Comparison of ENCODE assay signal across 10 cellular contexts in the genomic region with DNA sequence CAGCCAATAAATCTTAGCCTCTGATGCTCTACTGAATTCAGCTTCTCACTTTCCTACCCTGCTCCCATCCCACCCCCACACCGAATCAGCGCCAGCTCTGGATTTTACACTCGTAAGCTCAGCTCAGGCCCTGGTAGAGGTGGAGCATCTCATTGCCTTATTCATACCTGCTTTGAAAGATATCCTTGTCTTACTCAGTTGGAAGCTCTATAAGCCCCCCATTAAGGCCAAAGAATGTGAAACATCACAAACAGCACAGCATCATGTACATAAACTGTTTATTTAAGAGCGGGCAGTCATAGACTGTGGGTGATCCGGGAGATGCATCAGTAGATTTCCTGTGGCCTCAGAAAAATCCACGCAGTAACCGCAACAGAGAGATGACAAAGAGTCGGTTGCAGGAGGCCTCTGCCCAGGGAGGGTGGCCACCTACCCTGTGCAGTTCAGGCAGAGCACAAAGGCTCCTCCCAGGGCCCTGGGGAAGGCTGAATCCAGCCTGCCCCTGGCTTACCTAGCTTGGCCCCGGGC. TPM values are rescaled to one million over a fixed set of nuclear protein-coding genes. Genes with fewer than 3 reads are reported as not detected.
DNase-seq lines count a peak whose midpoint lies in the region; ATAC-seq lines count a peak whose summit lies in the region.
"Had no signal": no experiment of that assay in that cellular context is flagged by ENCODE, and none has a peak within 500 bp of the region (broad histone marks: within the 10 kb centered on the region; RNA-seq: fewer than 3 reads in every experiment).

No MANE protein-coding gene starts in this region.

- H3K27me3 Mint-ChIP-seq in T-helper 1 cell treated with Interleukin-12 subunit alpha and Interleukin-12 subunit beta and Interleukin-4 antibody, amounts not matched to agents 30 μg/mL and 1 μg/mL, for 36 hours (ENCODE audit: low read depth) = peaks cover 15% of the 10 kb centered on the region
- H3K27me3 Mint-ChIP-seq in stimulated activated naive CD8-positive, alpha-beta T cell treated with anti-CD3 and anti-CD28 coated beads, Interleukin-15, Interleukin-2, amounts not matched to agents 100 ng/mL and 50 ng/mL, for 24 hours = no peaks in the 10 kb centered on the region

- H3K27ac Mint-ChIP-seq in T-helper 1 cell treated with Interleukin-12 subunit alpha and Interleukin-12 subunit beta and Interleukin-4 antibody, amounts not matched to agents 30 μg/mL and 1 μg/mL, for 36 hours = peak overlapping the region; percentile 98
- peak overlapping the region; percentile 92 for H3K27ac Mint-ChIP-seq in stimulated activated naive CD8-positive, alpha-beta T cell treated with anti-CD3 and anti-CD28 coated beads, Interleukin-15, Interleukin-2, amounts not matched to agents 100 ng/mL and 50 ng/mL, for 24 hours

- H3K4me1 Mint-ChIP-seq in T-helper 1 cell treated with Interleukin-12 subunit alpha and Interleukin-12 subunit beta and Interleukin-4 antibody, amounts not matched to agents 30 μg/mL and 1 μg/mL, for 36 hours (ENCODE audit: low read depth) = peaks cover 48% of the 10 kb centered on the region
- H3K4me1 Mint-ChIP-seq in stimulated activated naive CD8-positive, alpha-beta T cell treated with anti-CD3 and anti-CD28 coated beads, Interleukin-15, Interleukin-2, amounts not matched to agents 100 ng/mL and 50 ng/mL, for 24 hours (ENCODE audit: low read depth) = peaks cover 68% of the 10 kb centered on the region

- peaks cover 8% of the 10 kb centered on the region for H3K9me3 Mint-ChIP-seq in T-helper 1 cell treated with Interleukin-12 subunit alpha and Interleukin-12 subunit beta and Interleukin-4 antibody, amounts not matched to agents 30 μg/mL and 1 μg/mL, for 36 hours
- peaks cover 7% of the 10 kb centered on the region for H3K9me3 Mint-ChIP-seq in stimulated activated naive CD8-positive, alpha-beta T cell treated with anti-CD3 and anti-CD28 coated beads, Interleukin-15, Interleukin-2, amounts not matched to agents 100 ng/mL and 50 ng/mL, for 24 hours

- no peaks in the 10 kb centered on the region for H3K36me3 Mint-ChIP-seq in T-helper 1 cell treated with Interleukin-12 subunit alpha and Interleukin-12 subunit beta and Interleukin-4 antibody, amounts not matched to agents 30 μg/mL and 1 μg/mL, for 36 hours (ENCODE audit: low read depth)
- H3K36me3 Mint-ChIP-seq in stimulated activated naive CD8-positive, alpha-beta T cell treated with anti-CD3 and anti-CD28 coated beads, Interleukin-15, Interleukin-2, amounts not matched to agents 100 ng/mL and 50 ng/mL, for 24 hours (ENCODE audit: low read depth) = peaks cover 11% of the 10 kb centered on the region

- peak overlapping the region; percentile 73 for H3K4me3 Mint-ChIP-seq in T-helper 1 cell treated with Interleukin-12 subunit alpha and Interleukin-12 subunit beta and Interleukin-4 antibody, amounts not matched to agents 30 μg/mL and 1 μg/mL, for 36 hours
- H3K4me3 Mint-ChIP-seq in stimulated activated naive CD8-positive, alpha-beta T cell treated with anti-CD3 and anti-CD28 coated beads, Interleukin-15, Interleukin-2, amounts not matched to agents 100 ng/mL and 50 ng/mL, for 24 hours = peak overlapping the region; percentile 78

- in situ Hi-C loops in G401 (cut with HindIII; ENCODE audit: low sequenced_read_pairs) = no loop called here

- ATAC-seq in HG03432 (IDR thresholded peaks at IDR 0.05; ENCODE audit: unreplicated experiment) = no peak
- ATAC-seq: sciatic nerve had no signal

- peak overlapping the region; percentile 54 for H3K27ac ChIP-seq in epithelial cell of prostate

- DNase-seq in T-helper 1 cell = no peak
- DNase-seq in SW480 (ENCODE audit: low spot score) = peak; percentile 84
- no peak for DNase-seq in epithelial cell of prostate (ENCODE audit: low read depth, low spot score)
- no peak for DNase-seq in G401 (ENCODE audit: low spot score)
- no peak for DNase-seq in NCI-H2171 (lab: John Stamatoyannopoulos, UW)
- DNase-seq: NCI-H1092 had no signal

RNA-seq across cellular contexts. Expression of a gene that starts 36.4 kb away (rescaled TPM):
- 0.86 and 1.8 TPM in 2 replicates for total RNA-seq in G401 (2014; rRNA removed; shearing (Covaris generic))
